Comparison of ENCODE assay signal across 8 cellular contexts in genomic region chr18:77133051-77133919, GRCh38. TPM values are rescaled to one million over a fixed set of nuclear protein-coding genes. Genes with fewer than 3 reads are reported as not detected.
DNase-seq lines count a peak whose midpoint lies in the region; ATAC-seq and TF ChIP-seq lines count a peak whose summit lies in the region.

No MANE protein-coding gene starts in this region.

- peaks cover 59% of the 10 kb centered on the region for H3K4me1 ChIP-seq in left ventricle myocardium inferior

- H3K27me3 ChIP-seq in left ventricle myocardium inferior (ENCODE audit: low read depth), result peaks cover 23% of the 10 kb centered on the region

- peaks cover 25% of the 10 kb centered on the region for H3K36me3 Mint-ChIP-seq in T-helper 2 cell treated with Interferon-gamma antibody and Interleukin-4, amounts not matched to agents 5 μg/mL and 100 μg/mL, for 36 hours (ENCODE audit: low read depth)
- H3K36me3 Mint-ChIP-seq in activated CD8-positive, alpha-beta T cell treated with anti-CD3 and anti-CD28 coated beads for 36 hours (ENCODE audit: low read depth), result peaks cover 25% of the 10 kb centered on the region

- peaks cover 45% of the 10 kb centered on the region for H3K4me1 Mint-ChIP-seq in T-helper 2 cell treated with Interferon-gamma antibody and Interleukin-4, amounts not matched to agents 5 μg/mL and 100 μg/mL, for 36 hours (ENCODE audit: low read depth)
- H3K4me1 Mint-ChIP-seq in activated CD8-positive, alpha-beta T cell treated with anti-CD3 and anti-CD28 coated beads for 36 hours (ENCODE audit: low read depth), result peaks cover 37% of the 10 kb centered on the region

- H3K4me3 Mint-ChIP-seq in T-helper 2 cell treated with Interferon-gamma antibody and Interleukin-4, amounts not matched to agents 5 μg/mL and 100 μg/mL, for 36 hours, result peak overlapping the region; percentile 86
- peak overlapping the region; percentile 58 for H3K4me3 Mint-ChIP-seq in activated CD8-positive, alpha-beta T cell treated with anti-CD3 and anti-CD28 coated beads for 36 hours

- no peaks in the 10 kb centered on the region for H3K9me3 Mint-ChIP-seq in T-helper 2 cell treated with Interferon-gamma antibody and Interleukin-4, amounts not matched to agents 5 μg/mL and 100 μg/mL, for 36 hours
- no peaks in the 10 kb centered on the region for H3K9me3 Mint-ChIP-seq in activated CD8-positive, alpha-beta T cell treated with anti-CD3 and anti-CD28 coated beads for 36 hours

- no peaks in the 10 kb centered on the region for H3K9me3 ChIP-seq in left ventricle myocardium inferior (replicated peaks)

- no peak for DNase-seq in T-helper 2 cell treated with Interferon-gamma antibody and Interleukin-4, amounts not matched to agents 5 μg/mL and 100 μg/mL, for 36 hours (ENCODE audit: low spot score)
- DNase-seq in T-helper 2 cell (no peak), left ventricle myocardium inferior (no peak), retinal pigment epithelial cell (ENCODE audit: low read depth) (no peak), NCI-H2171 treated with DMSO at 0.1 percent for 48 hours (lab: John Stamatoyannopoulos, UW) (no peak)
- no peak for DNase-seq in activated CD8-positive, alpha-beta T cell treated with anti-CD3 and anti-CD28 coated beads for 36 hours

- POLR2A ChIA-PET in activated CD8-positive, alpha-beta T cell treated with anti-CD3 and anti-CD28 coated beads for 36 hours (lab: Charles Lee), result interaction anchor here (0.7 to 18.7 kb wide), 6 partner anchors 10 to 142 kb away, joined by 3 to 337 read pairs (median 14); no protein-coding TSS in a partner anchor

- H3K4me3 ChIP-seq in left ventricle myocardium inferior (peak overlapping the region; percentile 86), retinal pigment epithelial cell (ENCODE audit: low read length) (peak overlapping the region; percentile 39)

- ATAC-seq in activated CD8-positive, alpha-beta T cell treated with anti-CD3 and anti-CD28 coated beads for 36 hours, result no peak
- ATAC-seq in GM21717 (IDR thresholded peaks at IDR 0.05; ENCODE audit: unreplicated experiment) (no peak), HG03439 (IDR thresholded peaks at IDR 0.05; ENCODE audit: unreplicated experiment) (no peak)

- peak overlapping the region; percentile 96 for H3K27ac Mint-ChIP-seq in T-helper 2 cell treated with Interferon-gamma antibody and Interleukin-4, amounts not matched to agents 5 μg/mL and 100 μg/mL, for 36 hours
- H3K27ac Mint-ChIP-seq in activated CD8-positive, alpha-beta T cell treated with anti-CD3 and anti-CD28 coated beads for 36 hours, result peak overlapping the region; percentile 30

- TF ChIP-seq CTCF in activated CD8-positive, alpha-beta T cell treated with anti-CD3 and anti-CD28 coated beads for 36 hours (IDR thresholded peaks at IDR 0.05), result no peak
- no peak for TF ChIP-seq CTCF in left ventricle myocardium inferior (IDR thresholded peaks at IDR 0.05; ENCODE audit: borderline replicate concordance)
- TF ChIP-seq CTCF in retinal pigment epithelial cell (conservative IDR thresholded peaks at IDR 0.05; ENCODE audit: low read depth, low read length), result no peak

- H3K36me3 ChIP-seq in left ventricle myocardium inferior, result no peaks in the 10 kb centered on the region

- CTCF ChIA-PET in activated CD8-positive, alpha-beta T cell treated with anti-CD3 and anti-CD28 coated beads for 36 hours (lab: Charles Lee), result interaction anchor here (1.1 to 2.2 kb wide), 5 partner anchors 9 to 133 kb away, joined by 3 to 5 read pairs (median 4); no protein-coding TSS in a partner anchor

- intact Hi-C loops in activated CD8-positive, alpha-beta T cell treated with anti-CD3 and anti-CD28 coated beads for 36 hours (cut with micrococcal nuclease), result no loop called here
- intact Hi-C loops in left ventricle myocardium inferior (cut with micrococcal nuclease), result no loop called here

- H3K27me3 Mint-ChIP-seq in T-helper 2 cell treated with Interferon-gamma antibody and Interleukin-4, amounts not matched to agents 5 μg/mL and 100 μg/mL, for 36 hours (ENCODE audit: low read depth), result no peaks in the 10 kb centered on the region
- H3K27me3 Mint-ChIP-seq in activated CD8-positive, alpha-beta T cell treated with anti-CD3 and anti-CD28 coated beads for 36 hours, result no peaks in the 10 kb centered on the region

- peak overlapping the region; percentile 90 for H3K27ac ChIP-seq in left ventricle myocardium inferior (replicated peaks)

RNA-seq across cellular contexts. Expression of gene MBP, which starts 0.7 kb away (rescaled TPM):
- 10 to 100 TPM; 39.9 to 41.5 TPM for total RNA-seq in activated CD8-positive, alpha-beta T cell treated with anti-CD3 and anti-CD28 coated beads for 36 hours
- 35.0 TPM for total RNA-seq in left ventricle myocardium inferior
